Comparison of ENCODE assay signal across 8 cellular contexts in genomic region chrX:129843459-129844306, GRCh38. TPM values are rescaled to one million over a fixed set of nuclear protein-coding genes. Genes with fewer than 3 reads are reported as not detected.
DNase-seq lines count a peak whose midpoint lies in the region; ATAC-seq, FAIRE-seq and TF ChIP-seq lines count a peak whose summit lies in the region.

Gene ZDHHC9 (minus strand): TSS chrX:129843886. CDS start chrX:129841945, 1,941 bp downstream.

- peak; percentile 9 for FAIRE-seq in astrocyte (lab: Jason Lieb, UNC)

- ATAC-seq in GM18505 (IDR thresholded peaks at IDR 0.05; ENCODE audit: unreplicated experiment) (peak; percentile 99), HG02970 (IDR thresholded peaks at IDR 0.05; ENCODE audit: low FRiP score, unreplicated experiment) (peak; percentile 92)

- peak within 1 kb of the TSS; percentile 74 for H3K4me3 ChIP-seq in astrocyte (ENCODE audit: insufficient read depth, low read depth, low read length)
- H3K4me3 ChIP-seq in rectal smooth muscle tissue (ENCODE audit: low read length), result peak within 1 kb of the TSS; percentile 86
- H3K4me3 ChIP-seq in vagina, result peak within 1 kb of the TSS; percentile 42 to 65

- peak within 1 kb of the TSS; percentile 72 for H3K27ac Mint-ChIP-seq in astrocyte (ENCODE audit: unreplicated experiment)

- peaks cover 6% of the 10 kb centered on the region for H3K4me1 ChIP-seq in astrocyte (ENCODE audit: insufficient read depth, low read length)
- H3K4me1 ChIP-seq in rectal smooth muscle tissue (ENCODE audit: control insufficient read depth, insufficient read depth, low read length), result no peaks in the 10 kb centered on the region
- H3K4me1 ChIP-seq in vagina, result peaks cover 8% of the 10 kb centered on the region

- peaks cover 27% of the 10 kb centered on the region for H3K79me2 ChIP-seq in astrocyte (ENCODE audit: insufficient read depth, low read length)

- DNase-seq in NCI-H1930 (lab: John Stamatoyannopoulos, UW), result peak; percentile 71 to 80
- peak; percentile 73 for DNase-seq in T-helper 22 cell (ENCODE audit: low read depth)
- peak; percentile 77 for DNase-seq in astrocyte (ENCODE audit: low read depth)
- peak; percentile 90 for DNase-seq in hepatic stellate cell (ENCODE audit: low spot score)
- peak in 1 of 2 donors; percentile 92 for DNase-seq in vagina (ENCODE audit: extremely low spot score in 2 of 2)

- TF ChIP-seq CTCF in astrocyte (IDR thresholded peaks at IDR 0.05; ENCODE audit: insufficient read depth, low read depth, low read length) (no peak), vagina (IDR thresholded peaks at IDR 0.05) (no peak)

- H3K36me3 ChIP-seq in astrocyte (ENCODE audit: insufficient read depth, low read length) (peaks cover 2% of the 10 kb centered on the region), rectal smooth muscle tissue (ENCODE audit: control insufficient read depth, insufficient read depth, low read length) (no peaks in the 10 kb centered on the region), vagina (no peaks in the 10 kb centered on the region)

- intact Hi-C loops in vagina (cut with DNase I), result no loop called here

- H2AFZ ChIP-seq in astrocyte (ENCODE audit: low read depth, low read length), result peak within 1 kb of the TSS; percentile 85

- H3K4me2 ChIP-seq in astrocyte (ENCODE audit: low read length), result peak within 1 kb of the TSS; percentile 87

- peak within 1 kb of the TSS; percentile 84 for H3K9ac ChIP-seq in astrocyte (ENCODE audit: low read length)
- H3K9ac ChIP-seq in rectal smooth muscle tissue (ENCODE audit: low read length), result peak within 1 kb of the TSS; percentile 56

- no peaks in the 10 kb centered on the region for H3K36me3 Mint-ChIP-seq in astrocyte (ENCODE audit: low read depth, unreplicated experiment)

- H3K9me3 ChIP-seq in astrocyte (ENCODE audit: insufficient read depth, low read depth, low read length), result no peaks in the 10 kb centered on the region
- H3K9me3 ChIP-seq in vagina, result no peaks in the 10 kb centered on the region

- H3K4me3 Mint-ChIP-seq in astrocyte (ENCODE audit: unreplicated experiment), result peak within 1 kb of the TSS; percentile 92

- no peaks in the 10 kb centered on the region for H3K9me3 Mint-ChIP-seq in astrocyte (ENCODE audit: unreplicated experiment)

- H3K27me3 ChIP-seq in astrocyte (ENCODE audit: insufficient read depth, low read length), result peaks cover 3% of the 10 kb centered on the region
- H3K27me3 ChIP-seq in rectal smooth muscle tissue (ENCODE audit: control insufficient read depth, insufficient read depth, low read length), result peaks cover 7% of the 10 kb centered on the region
- H3K27me3 ChIP-seq in vagina, result no peaks in the 10 kb centered on the region

- peak within 1 kb of the TSS; percentile 52 for H3K27ac ChIP-seq in astrocyte (ENCODE audit: low read depth, low read length)
- H3K27ac ChIP-seq in rectal smooth muscle tissue (ENCODE audit: low read depth, low read length), result peak within 1 kb of the TSS; percentile 58
- H3K27ac ChIP-seq in vagina, result peak within 1 kb of the TSS; percentile 79

- TF ChIP-seq POLR2A in GM18505 (IDR thresholded peaks at IDR 0.05; ENCODE audit: borderline replicate concordance, extremely low read depth, insufficient read depth, insufficient read length) (no peak), vagina (IDR thresholded peaks at IDR 0.05) (peak in 1 of 2 donors; percentile 50)

- peaks cover 28% of the 10 kb centered on the region for H4K20me1 ChIP-seq in astrocyte (ENCODE audit: insufficient read depth, low read length)

- H3K27me3 Mint-ChIP-seq in astrocyte (ENCODE audit: low read depth, unreplicated experiment), result no peaks in the 10 kb centered on the region

- H3K4me1 Mint-ChIP-seq in astrocyte (ENCODE audit: low read depth, unreplicated experiment), result peaks cover 23% of the 10 kb centered on the region

RNA-seq across cellular contexts. Expression of gene ZDHHC9, which starts in this region (rescaled TPM):
- total RNA-seq in astrocyte, result 64.0 and 66.7 TPM in 2 replicates
- 19.2 TPM for total RNA-seq in vagina
